22 cellular contexts compared by ENCODE assay signal in genomic region chr16:70258065-70258464, GRCh38. TPM values are rescaled to one million over a fixed set of nuclear protein-coding genes. Genes with fewer than 3 reads are reported as not detected.
DNase-seq lines count a peak whose midpoint lies in the region; ATAC-seq, FAIRE-seq and TF ChIP-seq lines count a peak whose summit lies in the region.
"Had no signal": no experiment of that assay in that cellular context is flagged by ENCODE, and none has a peak within 500 bp of the region (broad histone marks: within the 10 kb centered on the region; RNA-seq: fewer than 3 reads in every experiment).

No MANE protein-coding gene starts in this region.

- peaks cover 18% of the 10 kb centered on the region for H3K79me1 ChIP-seq in neuronal stem cell (ENCODE audit: low read depth, low read length)

- no TSS peak for BruUV-seq in K562 (replicated peaks; lab: Mats Ljungman, UMichigan)

- WGBS in K562 (ENCODE audit: insufficient coverage, low coverage, missing lambda C conversion rate): 97% methylated on average over 14 of the region's 14 CpGs
- WGBS in neuronal stem cell (ENCODE audit: extremely low coverage in 2 of 2, insufficient read length in 2 of 2, insufficient replicate concordance in 1 of 2), 2 donors: no CpG with 5 or more reads among the region's 14 CpGs

- H2AK5ac ChIP-seq in neuronal stem cell (ENCODE audit: low read depth, low read length): no peak overlapping the region

- no peak overlapping the region for H3K4ac ChIP-seq in neuronal stem cell (ENCODE audit: low read length)

- peaks cover 25% of the 10 kb centered on the region for H4K20me1 ChIP-seq in K562 (replicated peaks; ENCODE audit: control insufficient read depth, insufficient read depth, low read length)

- H3K4me1 ChIP-seq in K562 (replicated peaks in 1 of 2; ENCODE audit: control insufficient read depth in 2 of 2, insufficient read depth in 2 of 2, low read length in 2 of 2): peaks cover 0 to 5% of the 10 kb centered on the region in 2 experiments; a peak in 1 of 5 replicates
- no peaks in the 10 kb centered on the region for H3K4me1 ChIP-seq in neuronal stem cell (ENCODE audit: control insufficient read depth in 2 of 2, insufficient read depth in 1 of 2, low read depth in 1 of 2, low read length in 2 of 2)
- H3K4me1 ChIP-seq: SJCRH30 had no signal

- no peak overlapping the region for H3K23ac ChIP-seq in neuronal stem cell (ENCODE audit: low read depth, low read length, poor library complexity)

- TF ChIP-seq POLR2A in K562 (conservative IDR thresholded peaks at IDR 0.05): no peak

- H3K9ac ChIP-seq in K562 (ENCODE audit: insufficient read depth in 1 of 2, low read depth in 2 of 2, low read length in 2 of 2) (peak overlapping the region in 1 of 2 experiments; percentile 68; a peak in 1 of 4 replicates), neuronal stem cell (ENCODE audit: low read depth, low read length, poor library complexity) (peak overlapping the region; percentile 7)

- no peak for DNase-seq in activated CD4-positive, alpha-beta T cell treated with anti-CD3 and anti-CD28 coated beads, Interleukin-2, amount 10 ng/mL, durations not matched to agents 7 days and 5 days
- DNase-seq in activated CD4-positive, alpha-beta T cell treated with anti-CD3 and anti-CD28 coated beads for 48 hours: no peak
- peak; percentile 4 for DNase-seq in GM13976 (ENCODE audit: low spot score)
- DNase-seq in K562 (ENCODE audit: extremely low read depth in 1 of 4, low spot score in 3 of 4): peak in 1 of 4 experiments; percentile 4
- no peak for DNase-seq in neuronal stem cell (ENCODE audit: low spot score)
- DNase-seq in GM19240 (ENCODE audit: insufficient read length, low spot score): no peak
- DNase-seq: AML-193, Kasumi-1, MG63, NCI-H1048, NCI-H1436, NCI-H1930, NCI-H226, NCI-H524, PC-3, RPMI8226, SJCRH30 had no signal

- no peak overlapping the region for H2BK5ac ChIP-seq in neuronal stem cell (ENCODE audit: low read length)

- peak overlapping the region; percentile 5 for H3K27ac Mint-ChIP-seq in activated CD4-positive, alpha-beta T cell treated with anti-CD3 and anti-CD28 coated beads, Interleukin-2, amount 10 ng/mL, durations not matched to agents 7 days and 5 days

- H3K9me3 ChIP-seq in K562 (replicated peaks; ENCODE audit: control insufficient read depth, insufficient read depth, low read depth, low read length) (no peaks in the 10 kb centered on the region), neuronal stem cell (replicated peaks in 1 of 2; ENCODE audit: control insufficient read depth in 2 of 2, insufficient read depth in 1 of 2, low read depth in 1 of 2, low read length in 2 of 2) (no peaks in the 10 kb centered on the region)
- H3K9me3 ChIP-seq: MG63, SJCRH30 had no signal

- FAIRE-seq in K562 (lab: Jason Lieb, UNC): no peak
- FAIRE-seq: G401.6 had no signal

- H3K4me1 Mint-ChIP-seq in activated CD4-positive, alpha-beta T cell treated with anti-CD3 and anti-CD28 coated beads, Interleukin-2, amount 10 ng/mL, durations not matched to agents 7 days and 5 days: no peaks in the 10 kb centered on the region

- no peak overlapping the region for H2BK120ac ChIP-seq in neuronal stem cell (ENCODE audit: low read depth, low read length)

- H3K14ac ChIP-seq in neuronal stem cell (ENCODE audit: low read length): no peak overlapping the region

- CTCF ChIA-PET in activated CD4-positive, alpha-beta T cell treated with anti-CD3 and anti-CD28 coated beads, Interleukin-2, amount 10 ng/mL, durations not matched to agents 7 days and 5 days (lab: Charles Lee): interaction anchor here (0.7 to 2.3 kb wide), 3 partner anchors 10 to 29 kb away, joined by 3 to 7 read pairs (median 4); no protein-coding TSS in a partner anchor
- CTCF ChIA-PET in K562 (lab: Yijun Ruan, JAX; ENCODE audit: low intra/inter-chr PET ratio): no interaction called here

- H2BK12ac ChIP-seq in neuronal stem cell (ENCODE audit: low read length): no peak overlapping the region

- TF ChIP-seq RAD21 in K562 (CRISPR knock-in tag; conservative IDR thresholded peaks at IDR 0.05 in 1 of 2, IDR thresholded peaks at IDR 0.05 in 1 of 2): no peak

- no peak for TF ChIP-seq EP300 in K562 (IDR thresholded peaks at IDR 0.05; ENCODE audit: low read length)

- H3K27ac ChIP-seq in K562 (ENCODE audit: extremely low read depth, low read depth, low read length) (no peak overlapping the region), neuronal stem cell (replicated peaks; ENCODE audit: low read length) (no peak overlapping the region)
- H3K27ac ChIP-seq: 22Rv1, C4-2B, SJCRH30 had no signal

- H2AFZ ChIP-seq in K562 (ENCODE audit: low read depth, low read length): no peak overlapping the region
- no peak overlapping the region for H2AFZ ChIP-seq in neuronal stem cell (ENCODE audit: low read length)

- intact Hi-C loops in K562 (cut with micrococcal nuclease): no loop called here

- H3K4me3 Mint-ChIP-seq in activated CD4-positive, alpha-beta T cell treated with anti-CD3 and anti-CD28 coated beads, Interleukin-2, amount 10 ng/mL, durations not matched to agents 7 days and 5 days: no peak overlapping the region

- no peak overlapping the region for H2BK15ac ChIP-seq in neuronal stem cell (ENCODE audit: low read length)

- ATAC-seq in K562 (no peak), HG03469 (IDR thresholded peaks at IDR 0.05; ENCODE audit: unreplicated experiment) (no peak), GM21619 (IDR thresholded peaks at IDR 0.05; ENCODE audit: unreplicated experiment) (no peak)
- ATAC-seq: PC-3 had no signal

- no peaks in the 10 kb centered on the region for H3K9me3 Mint-ChIP-seq in activated CD4-positive, alpha-beta T cell treated with anti-CD3 and anti-CD28 coated beads, Interleukin-2, amount 10 ng/mL, durations not matched to agents 7 days and 5 days

- H3K79me2 ChIP-seq in K562 (ENCODE audit: control insufficient read depth, insufficient read depth, low read length): peaks cover 2% of the 10 kb centered on the region; the same call in 1 of the 3 replicates

- in situ Hi-C loops in GM13976 (cut with MboI; ENCODE audit: low sequenced_read_pairs, unreplicated experiment) (no loop called here), K562 (cut with MboI) (no loop called here)

- H3K4me3 ChIP-seq in K562 (no peak overlapping the region), neuronal stem cell (ENCODE audit: low read length in 2 of 2) (no peak overlapping the region)
- H3K4me3 ChIP-seq: MG63, SJCRH30 had no signal

- H4K8ac ChIP-seq in neuronal stem cell (ENCODE audit: low read depth, low read length): no peak overlapping the region

- H3K27me3 ChIP-seq in K562 (ENCODE audit: control insufficient read depth in 2 of 2, insufficient read depth in 2 of 2, low read length in 2 of 2) (no peaks in the 10 kb centered on the region), neuronal stem cell (ENCODE audit: control insufficient read depth in 3 of 3, insufficient read depth in 3 of 3, low read depth in 1 of 3, low read length in 3 of 3) (no peaks in the 10 kb centered on the region)
- H3K27me3 ChIP-seq: MG63, SJCRH30 had no signal

- no peak overlapping the region for H4K91ac ChIP-seq in neuronal stem cell (ENCODE audit: low read depth, low read length, poor library complexity)

- peaks cover 2% of the 10 kb centered on the region for H3K9me1 ChIP-seq in K562 (ENCODE audit: control insufficient read depth, insufficient read depth, low read length)

- no peaks in the 10 kb centered on the region for H3K27me3 Mint-ChIP-seq in activated CD4-positive, alpha-beta T cell treated with anti-CD3 and anti-CD28 coated beads, Interleukin-2, amount 10 ng/mL, durations not matched to agents 7 days and 5 days

- H3K18ac ChIP-seq in neuronal stem cell (ENCODE audit: low read length): no peak overlapping the region

- no peak overlapping the region for H3K4me2 ChIP-seq in K562 (ENCODE audit: insufficient read depth, low read length)
- no peak overlapping the region for H3K4me2 ChIP-seq in neuronal stem cell (ENCODE audit: insufficient read depth, low read length, poor library complexity, severe bottlenecking)

- H3K36me3 Mint-ChIP-seq in activated CD4-positive, alpha-beta T cell treated with anti-CD3 and anti-CD28 coated beads, Interleukin-2, amount 10 ng/mL, durations not matched to agents 7 days and 5 days (ENCODE audit: low read depth): peaks cover 59% of the 10 kb centered on the region

- POLR2A ChIA-PET in activated CD4-positive, alpha-beta T cell treated with anti-CD3 and anti-CD28 coated beads, Interleukin-2, amount 10 ng/mL, durations not matched to agents 7 days and 5 days (lab: Charles Lee): no interaction called here
- POLR2A ChIA-PET in K562 (lab: Yijun Ruan, JAX): interaction anchor here (0.6 to 1.6 kb wide), 4 partner anchors 8 to 519 kb away, joined by 3 to 9 read pairs (median 4); partner anchors contain the start of gene AARS1

- H3K36me3 ChIP-seq in K562 (ENCODE audit: control insufficient read depth, insufficient read depth, low read length) (peaks cover 93% of the 10 kb centered on the region), neuronal stem cell (replicated peaks in 1 of 2; ENCODE audit: control insufficient read depth in 2 of 2, insufficient read depth in 2 of 2, low read length in 2 of 2) (peaks cover 73 to 97% of the 10 kb centered on the region in 2 donors)

- TF ChIP-seq CTCF in GM13976 (IDR thresholded peaks at IDR 0.05; ENCODE audit: borderline replicate concordance, control extremely low read depth, extremely low read depth, insufficient read depth, missing control alignments): no peak
- no peak for TF ChIP-seq CTCF in K562 (IDR thresholded peaks at IDR 0.05 in 2 of 3, conservative IDR thresholded peaks at IDR 0.05 in 1 of 3; ENCODE audit: insufficient read depth in 2 of 3, low read depth in 1 of 3, low read length in 3 of 3)

RNA-seq across cellular contexts. Expression of gene EXOSC6, which starts 6.3 kb away (rescaled TPM):
- 10 to 100 TPM; 26.3 to 27.4 TPM for total RNA-seq in activated CD4-positive, alpha-beta T cell treated with anti-CD3 and anti-CD28 coated beads, Interleukin-2, amount 10 ng/mL, durations not matched to agents 7 days and 5 days
- 28.6 and 30.6 TPM in 2 replicates for total RNA-seq in K562 (2011; cell fraction: chromatin; rRNA removed; ENCODE audit: low replicate concordance)
- 22.5 and 25.3 TPM in 2 replicates for total RNA-seq in K562 (2011; cell fraction: nucleolus; rRNA removed)
- total RNA-seq in K562 (2011; cell fraction: nucleoplasm; rRNA removed): 28.2 and 46.0 TPM in 2 replicates
- total RNA-seq in K562 (2014; rRNA removed) (25.2 and 28.4 TPM in 2 replicates), K562 (2014; rRNA removed; fragmentation: Illumina TruSeq; extraction: Trizol) (17.1 and 18.5 TPM in 2 replicates), K562 (2015; rRNA removed; fragmentation: Illumina TruSeq; extraction: Trizol) (18.4 and 19.5 TPM in 2 replicates), K562 (2021) (27.6 and 29.0 TPM in 2 replicates)
- polyA plus RNA-seq in K562 (2011; rRNA removed) (9.5 and 11.2 TPM in 2 replicates), K562 (2014; fragmentation: Illumina TruSeq; extraction: Trizol) (10.0 and 10.3 TPM in 2 replicates), K562 (2014; fragmentation: Nextera tagmentation; extraction: Ambion mirVana) (10 to 100 TPM in 1 of 2 experiments, 1 to 10 TPM in 1; 9.2 to 11.6 TPM), K562 (2014; rRNA removed) (15.6 and 21.8 TPM in 2 replicates)
- polyA plus RNA-seq in K562 (2011; cell fraction: cytosol; rRNA removed): 13.2 and 14.7 TPM in 2 replicates
- polyA plus RNA-seq in K562 (2011; cell fraction: nucleus; rRNA removed): 7.1 and 8.3 TPM in 2 replicates
- polyA plus RNA-seq in K562 (2012): 7.8 and 8.0 TPM in 2 replicates
- polyA minus RNA-seq in K562 (2011; rRNA and poly(A)+ RNA removed): 6.4 and 8.2 TPM in 2 replicates
- polyA minus RNA-seq in K562 (2011; cell fraction: cytosol; rRNA and poly(A)+ RNA removed): 10.4 and 13.6 TPM in 2 replicates
- 5.3 and 7.2 TPM in 2 replicates for polyA minus RNA-seq in K562 (2011; cell fraction: nucleus; rRNA and poly(A)+ RNA removed)
- polyA plus RNA-seq in neuronal stem cell (2013, experiment 1 of 2): 20.8 TPM
- polyA plus RNA-seq in neuronal stem cell (2013, experiment 2 of 2): 22.7 TPM

RNA-seq across cellular contexts. Expression of gene AARS1, which starts 31.2 kb away (rescaled TPM):
- total RNA-seq in activated CD4-positive, alpha-beta T cell treated with anti-CD3 and anti-CD28 coated beads, Interleukin-2, amount 10 ng/mL, durations not matched to agents 7 days and 5 days: 10 to 100 TPM; 97.4 to 99.8 TPM
- total RNA-seq in K562 (2011; cell fraction: chromatin; rRNA removed; ENCODE audit: low replicate concordance): 449 and 606 TPM in 2 replicates
- 336 and 371 TPM in 2 replicates for total RNA-seq in K562 (2011; cell fraction: nucleolus; rRNA removed)
- 264 and 340 TPM in 2 replicates for total RNA-seq in K562 (2011; cell fraction: nucleoplasm; rRNA removed)
- 174 and 200 TPM in 2 replicates for total RNA-seq in K562 (2014; rRNA removed)
- total RNA-seq in K562 (2014; rRNA removed; fragmentation: Illumina TruSeq; extraction: Trizol): 104 and 106 TPM in 2 replicates
- 73.1 and 73.7 TPM in 2 replicates for total RNA-seq in K562 (2015; rRNA removed; fragmentation: Illumina TruSeq; extraction: Trizol)
- 190 and 207 TPM in 2 replicates for total RNA-seq in K562 (2021)
- 235 and 246 TPM in 2 replicates for polyA plus RNA-seq in K562 (2011; rRNA removed)
- polyA plus RNA-seq in K562 (2011; cell fraction: cytosol; rRNA removed): 173 and 214 TPM in 2 replicates
- polyA plus RNA-seq in K562 (2011; cell fraction: nucleus; rRNA removed): 258 and 317 TPM in 2 replicates
- polyA plus RNA-seq in K562 (2012): 179 and 372 TPM in 2 replicates
- 213 and 235 TPM in 2 replicates for polyA plus RNA-seq in K562 (2014; fragmentation: Illumina TruSeq; extraction: Trizol)
- polyA plus RNA-seq in K562 (2014; fragmentation: Nextera tagmentation; extraction: Ambion mirVana): 100 to 1,000 TPM in 1 of 2 experiments, 10 to 100 TPM in 1; 50.1 to 138 TPM
- polyA plus RNA-seq in K562 (2014; rRNA removed): 165 and 174 TPM in 2 replicates
- 357 and 399 TPM in 2 replicates for polyA minus RNA-seq in K562 (2011; rRNA and poly(A)+ RNA removed)
- 148 and 160 TPM in 2 replicates for polyA minus RNA-seq in K562 (2011; cell fraction: cytosol; rRNA and poly(A)+ RNA removed)
- 91.4 and 170 TPM in 2 replicates for polyA minus RNA-seq in K562 (2011; cell fraction: nucleus; rRNA and poly(A)+ RNA removed)
- polyA plus RNA-seq in neuronal stem cell (2013, experiment 1 of 2): 36.6 TPM
- polyA plus RNA-seq in neuronal stem cell (2013, experiment 2 of 2): 34.6 TPM

RNA-seq across cellular contexts. Expression of gene DDX19B, which starts 40.9 kb away (rescaled TPM):
- total RNA-seq in activated CD4-positive, alpha-beta T cell treated with anti-CD3 and anti-CD28 coated beads, Interleukin-2, amount 10 ng/mL, durations not matched to agents 7 days and 5 days: 10 to 100 TPM; 29.0 to 29.9 TPM
- total RNA-seq in K562 (2011; cell fraction: chromatin; rRNA removed; ENCODE audit: low replicate concordance): 18.9 and 27.1 TPM in 2 replicates
- 11.4 and 15.5 TPM in 2 replicates for total RNA-seq in K562 (2011; cell fraction: nucleolus; rRNA removed)
- total RNA-seq in K562 (2011; cell fraction: nucleoplasm; rRNA removed): 14.7 and 15.8 TPM in 2 replicates
- total RNA-seq in K562 (2014; rRNA removed): 25.8 and 27.2 TPM in 2 replicates
- 19.3 and 23.3 TPM in 2 replicates for total RNA-seq in K562 (2014; rRNA removed; fragmentation: Illumina TruSeq; extraction: Trizol)
- total RNA-seq in K562 (2015; rRNA removed; fragmentation: Illumina TruSeq; extraction: Trizol): 18.5 and 19.6 TPM in 2 replicates
- 19.2 and 20.8 TPM in 2 replicates for total RNA-seq in K562 (2021)
- 18.9 and 32.1 TPM in 2 replicates for polyA plus RNA-seq in K562 (2011; rRNA removed)
- 21.5 and 22.1 TPM in 2 replicates for polyA plus RNA-seq in K562 (2011; cell fraction: cytosol; rRNA removed)
- 23.9 and 30.1 TPM in 2 replicates for polyA plus RNA-seq in K562 (2011; cell fraction: nucleus; rRNA removed)
- 18.9 and 26.8 TPM in 2 replicates for polyA plus RNA-seq in K562 (2012)
- polyA plus RNA-seq in K562 (2014; fragmentation: Illumina TruSeq; extraction: Trizol): 32.9 and 39.9 TPM in 2 replicates
- polyA plus RNA-seq in K562 (2014; fragmentation: Nextera tagmentation; extraction: Ambion mirVana): 10 to 100 TPM in 1 of 2 experiments, 1 to 10 TPM in 1; 7.0 to 10.6 TPM
- 11.1 and 23.8 TPM in 2 replicates for polyA plus RNA-seq in K562 (2014; rRNA removed)
- 8.4 and 11.6 TPM in 2 replicates for polyA minus RNA-seq in K562 (2011; rRNA and poly(A)+ RNA removed)
- polyA minus RNA-seq in K562 (2011; cell fraction: cytosol; rRNA and poly(A)+ RNA removed): 7.3 and 12.2 TPM in 2 replicates
- 3.0 and 6.3 TPM in 2 replicates for polyA minus RNA-seq in K562 (2011; cell fraction: nucleus; rRNA and poly(A)+ RNA removed)
- polyA plus RNA-seq in neuronal stem cell (2013, experiment 1 of 2): 40.0 TPM
- 38.4 TPM for polyA plus RNA-seq in neuronal stem cell (2013, experiment 2 of 2)
